ENCODE assay signal across 12 cellular contexts in the genomic region with DNA sequence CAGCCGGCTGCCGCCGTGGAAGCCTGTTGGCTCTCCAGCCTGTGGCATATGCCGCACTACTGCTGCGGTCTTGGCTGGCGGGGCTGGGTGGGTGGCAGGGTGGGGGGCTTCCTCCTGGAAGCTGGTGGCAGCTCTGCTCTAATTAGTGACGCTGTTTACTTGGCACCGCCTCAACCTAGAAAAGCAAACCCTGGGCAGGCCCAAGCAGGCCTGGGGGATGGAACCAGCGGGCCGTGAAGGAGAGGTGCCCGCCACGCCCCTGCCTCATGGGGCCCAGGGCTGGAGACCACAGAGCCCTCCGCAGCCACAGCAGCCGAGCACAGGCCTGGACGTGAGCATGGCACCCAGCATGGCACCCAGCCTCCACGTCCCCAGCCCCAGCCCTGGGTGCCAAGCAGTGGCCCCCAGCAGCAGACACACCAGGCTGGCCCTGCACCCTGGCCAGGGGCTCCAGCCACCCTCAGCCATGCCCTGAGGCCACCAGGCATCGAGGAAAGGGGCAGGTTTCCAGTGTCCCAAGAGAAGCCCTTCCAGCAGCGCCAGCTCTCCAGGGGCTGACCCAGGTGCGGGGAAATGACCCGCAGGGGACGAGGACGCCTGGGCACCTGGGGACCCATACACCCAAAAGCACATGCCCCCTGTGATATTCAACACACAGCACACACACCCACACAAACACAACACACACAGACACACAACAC. TPM values are rescaled to one million over a fixed set of nuclear protein-coding genes. Genes with fewer than 3 reads are reported as not detected.
DNase-seq lines count a peak whose midpoint lies in the region; ATAC-seq and TF ChIP-seq lines count a peak whose summit lies in the region.
"Had no signal": no experiment of that assay in that cellular context is flagged by ENCODE, and none has a peak within 500 bp of the region (broad histone marks: within the 10 kb centered on the region; RNA-seq: fewer than 3 reads in every experiment).

No MANE protein-coding gene starts in this region.

- ATAC-seq in GM21381 (IDR thresholded peaks at IDR 0.05; ENCODE audit: unreplicated experiment) (no peak), GM21737 (IDR thresholded peaks at IDR 0.05; ENCODE audit: unreplicated experiment) (no peak)
- ATAC-seq: activated naive CD8-positive, alpha-beta T cell treated with anti-CD3 and anti-CD28 coated beads, Interleukin-2, amount 50 U/mL, for 24 hours had no signal

- H3K36me3 Mint-ChIP-seq in type B pancreatic cell = no peaks in the 10 kb centered on the region

- no peaks in the 10 kb centered on the region for H3K27me3 Mint-ChIP-seq in type B pancreatic cell
- H3K27me3 Mint-ChIP-seq: activated naive CD8-positive, alpha-beta T cell treated with anti-CD3 and anti-CD28 coated beads, Interleukin-2, amount 50 U/mL, for 24 hours had no signal

- H3K27ac Mint-ChIP-seq in type B pancreatic cell = no peak overlapping the region
- H3K27ac Mint-ChIP-seq: activated naive CD8-positive, alpha-beta T cell treated with anti-CD3 and anti-CD28 coated beads, Interleukin-2, amount 50 U/mL, for 24 hours had no signal

- no peak overlapping the region for H3K4me3 Mint-ChIP-seq in type B pancreatic cell
- H3K4me3 Mint-ChIP-seq: activated naive CD8-positive, alpha-beta T cell treated with anti-CD3 and anti-CD28 coated beads, Interleukin-2, amount 50 U/mL, for 24 hours had no signal

- H3K9me3 Mint-ChIP-seq in type B pancreatic cell = no peaks in the 10 kb centered on the region
- H3K9me3 Mint-ChIP-seq: activated naive CD8-positive, alpha-beta T cell treated with anti-CD3 and anti-CD28 coated beads, Interleukin-2, amount 50 U/mL, for 24 hours had no signal

- DNase-seq in DMS153 treated with DMSO at 0.1 percent for 48 hours (lab: John Stamatoyannopoulos, UW; ENCODE audit: unreplicated experiment) = peak; percentile 69
- peak; percentile 94 for DNase-seq in NCI-H1105 (lab: John Stamatoyannopoulos, UW)
- peak; percentile 34 for DNase-seq in NCI-H524 treated with DMSO at 0.1 percent for 48 hours (lab: John Stamatoyannopoulos, UW)
- DNase-seq in left kidney (ENCODE audit: low read depth, low spot score) = peak; percentile 90
- no peak for DNase-seq in type B pancreatic cell (ENCODE audit: extremely low spot score, unreplicated experiment)
- no peak for DNase-seq in head of caudate nucleus
- DNase-seq: activated naive CD8-positive, alpha-beta T cell treated with anti-CD3 and anti-CD28 coated beads, Interleukin-2, amount 50 U/mL, for 24 hours had no signal

- H3K4me1 Mint-ChIP-seq in type B pancreatic cell (ENCODE audit: unreplicated experiment) = no peaks in the 10 kb centered on the region

- intact Hi-C loops in head of caudate nucleus (cut with DNase I) = no loop called here

- no peak for TF ChIP-seq CTCF in type B pancreatic cell (conservative IDR thresholded peaks at IDR 0.05)

RNA-seq across cellular contexts. Expression of gene CCDC187, which starts 5.4 kb away (rescaled TPM):
- total RNA-seq in type B pancreatic cell (ENCODE audit: low replicate concordance) = 0.69 and 0.70 TPM in 2 replicates
- total RNA-seq: glomerular endothelial cell; lung microvascular endothelial cell; T-helper 2 cell treated with Interferon-gamma antibody and Interleukin-4, amounts not matched to agents 100 ng/mL and 5 ng/mL, for 36 hours had no signal

RNA-seq across cellular contexts. Expression of gene GPSM1, which starts 18.1 kb away (rescaled TPM):
- 29.2 and 56.2 TPM in 2 replicates for total RNA-seq in type B pancreatic cell (ENCODE audit: low replicate concordance)

RNA-seq across cellular contexts. Expression of gene DNLZ, which starts 54.3 kb away (rescaled TPM):
- total RNA-seq in type B pancreatic cell (ENCODE audit: low replicate concordance) = 10.4 and 14.0 TPM in 2 replicates

Comparison
In these comparisons a context has a peak if more than half of its experiments do, and no peak if none do; other contexts are left out.
1. DNase-seq: peak in DMS153 treated with DMSO at 0.1 percent for 48 hours (single experiment), NCI-H1105 (single experiment), NCI-H524 treated with DMSO at 0.1 percent for 48 hours (single experiment) and left kidney (single experiment); none in type B pancreatic cell (single experiment) and head of caudate nucleus (0 of 42).